ENCODE assay signal across 1 cellular context in genomic region chr16:24995469-24995868, GRCh38.
TF ChIP-seq lines count a peak whose summit lies in the region.

No MANE protein-coding gene starts in this region.

TF ChIP-seq in GM23338, 12 proteins besides CTCF, POLR2A, EP300 and RAD21 (continued from another document):
- TF ChIP-seq ZNF462 (CRISPR knock-in tag; IDR thresholded peaks at IDR 0.05) (no peak), POLR2AphosphoS5 (IDR thresholded peaks at IDR 0.05; ENCODE audit: low read depth) (no peak), CREB1 (CRISPR knock-in tag; IDR thresholded peaks at IDR 0.05; ENCODE audit: low read depth) (no peak)
